ENCODE assay signal across 23 cellular contexts in the genomic region with DNA sequence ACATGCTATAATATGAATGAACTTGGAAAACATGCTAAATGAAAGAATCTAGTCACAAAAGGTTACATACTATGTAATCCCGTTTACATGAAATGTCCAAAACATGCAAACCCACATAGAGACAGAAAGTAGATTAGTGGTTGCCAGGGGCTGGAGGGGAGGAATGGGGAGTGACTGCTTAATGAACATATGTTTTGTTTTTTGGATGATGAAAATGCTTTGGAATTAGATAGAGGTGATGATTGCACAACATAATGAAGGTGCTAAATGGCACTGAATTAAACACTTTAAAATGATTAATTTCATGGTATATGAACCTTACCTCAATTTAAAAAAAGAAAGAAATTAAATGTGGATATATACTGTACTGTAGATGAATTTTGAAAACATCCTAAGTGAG. TPM values are rescaled to one million over a fixed set of nuclear protein-coding genes. Genes with fewer than 3 reads are reported as not detected.
DNase-seq lines count a peak whose midpoint lies in the region; ATAC-seq, FAIRE-seq and TF ChIP-seq lines count a peak whose summit lies in the region.
"Had no signal": no experiment of that assay in that cellular context is flagged by ENCODE, and none has a peak within 500 bp of the region (broad histone marks: within the 10 kb centered on the region; RNA-seq: fewer than 3 reads in every experiment).

No MANE protein-coding gene starts in this region.

- peaks cover 85% of the 10 kb centered on the region for H3K4me1 Mint-ChIP-seq in activated T-cell treated with anti-CD3 and anti-CD28 coated beads, Interleukin-2, amount 50 U/mL, for 24 hours (ENCODE audit: low read depth)
- peaks cover 84% of the 10 kb centered on the region for H3K4me1 Mint-ChIP-seq in activated T-cell treated with anti-CD3 and anti-CD28 coated beads, Interleukin-2, amount 50 U/mL, for 72 hours (ENCODE audit: low read depth)
- H3K4me1 Mint-ChIP-seq in progenitor cell of endocrine pancreas (ENCODE audit: low read depth), result peaks cover 51% of the 10 kb centered on the region

- POLR2A ChIA-PET in IMR-90 (lab: Charles Lee; ENCODE audit: unreplicated experiment) (no interaction called here), K562 (lab: Yijun Ruan, JAX) (no interaction called here)

- H4K8ac ChIP-seq in IMR-90 (ENCODE audit: low read depth in 2 of 2, low read length in 2 of 2), result no peak overlapping the region

- intact Hi-C loops in IMR-90 (cut with micrococcal nuclease) (no loop called here), K562 (cut with micrococcal nuclease) (no loop called here)

- H3K9me3 Mint-ChIP-seq in activated T-cell treated with anti-CD3 and anti-CD28 coated beads, Interleukin-2, amount 50 U/mL, for 24 hours, result no peaks in the 10 kb centered on the region
- no peaks in the 10 kb centered on the region for H3K9me3 Mint-ChIP-seq in activated T-cell treated with anti-CD3 and anti-CD28 coated beads, Interleukin-2, amount 50 U/mL, for 72 hours
- no peaks in the 10 kb centered on the region for H3K9me3 Mint-ChIP-seq in progenitor cell of endocrine pancreas (ENCODE audit: low read depth)
- H3K9me3 Mint-ChIP-seq: IgD-negative memory B cell had no signal

- H3K9ac ChIP-seq in IMR-90 (ENCODE audit: low read depth, low read length) (no peak overlapping the region), K562 (ENCODE audit: insufficient read depth in 1 of 2, low read depth in 2 of 2, low read length in 2 of 2) (no peak overlapping the region)

- no peak overlapping the region for H3K4ac ChIP-seq in IMR-90 (ENCODE audit: low read depth, low read length)

- ATAC-seq in activated T-cell treated with anti-CD3 and anti-CD28 coated beads, Interleukin-2, amount 50 U/mL, for 72 hours (replicated peaks in 1 of 2), result no peak
- ATAC-seq in IMR-90 (ENCODE audit: low read depth) (no peak), K562 (no peak), GM18868 (IDR thresholded peaks at IDR 0.05; ENCODE audit: unreplicated experiment) (no peak)

- TF ChIP-seq RAD21 in IMR-90 (IDR thresholded peaks at IDR 0.05; ENCODE audit: low read length) (no peak), K562 (CRISPR knock-in tag; conservative IDR thresholded peaks at IDR 0.05 in 1 of 2, IDR thresholded peaks at IDR 0.05 in 1 of 2) (no peak)

- WGBS in IMR-90 (ENCODE audit: extremely low coverage in 2 of 2, insufficient read length in 1 of 2), 2 experiments, result no CpG with 5 or more reads among the region's 1 CpG
- WGBS in K562 (ENCODE audit: insufficient coverage, low coverage, missing lambda C conversion rate), result 0% methylated on average over 1 of the region's 1 CpG
- 45 to 47% methylated on average over 1 of the region's 1 CpG for WGBS in tibial nerve, 2 donors

- H3K27me3 ChIP-seq in IMR-90 (ENCODE audit: control insufficient read depth, insufficient read depth, low read length) (peaks cover 12% of the 10 kb centered on the region), K562 (ENCODE audit: control insufficient read depth in 2 of 2, insufficient read depth in 2 of 2, low read length in 2 of 2) (no peaks in the 10 kb centered on the region), tibial nerve (no peaks in the 10 kb centered on the region)
- H3K27me3 ChIP-seq: SJSA1 had no signal

- H2BK20ac ChIP-seq in IMR-90 (ENCODE audit: low read depth, low read length), result no peak overlapping the region

- H3K4me3 ChIP-seq in IMR-90 (ENCODE audit: insufficient read depth, low read depth, low read length) (no peak overlapping the region), K562 (no peak overlapping the region), tibial nerve (no peak overlapping the region)
- H3K4me3 ChIP-seq: SJSA1 had no signal

- no peak overlapping the region for H2AK5ac ChIP-seq in IMR-90 (ENCODE audit: low read depth, low read length)

- no peak overlapping the region for H3K4me3 Mint-ChIP-seq in activated T-cell treated with anti-CD3 and anti-CD28 coated beads, Interleukin-2, amount 50 U/mL, for 24 hours
- H3K4me3 Mint-ChIP-seq in activated T-cell treated with anti-CD3 and anti-CD28 coated beads, Interleukin-2, amount 50 U/mL, for 72 hours, result no peak overlapping the region
- no peak overlapping the region for H3K4me3 Mint-ChIP-seq in progenitor cell of endocrine pancreas (ENCODE audit: low read depth)
- H3K4me3 Mint-ChIP-seq: B cell, CD14-positive monocyte, IgD-negative memory B cell had no signal

- H3K9me1 ChIP-seq in IMR-90 (ENCODE audit: insufficient read depth, low read length), result no peaks in the 10 kb centered on the region
- H3K9me1 ChIP-seq in K562 (ENCODE audit: control insufficient read depth, insufficient read depth, low read length), result no peaks in the 10 kb centered on the region

- no peak overlapping the region for H3K27ac ChIP-seq in IMR-90 (ENCODE audit: insufficient read depth, low read length)
- no peak overlapping the region for H3K27ac ChIP-seq in K562 (ENCODE audit: extremely low read depth, low read depth, low read length)
- no peak overlapping the region for H3K27ac ChIP-seq in tibial nerve
- H3K27ac ChIP-seq: SJSA1 had no signal

- TF ChIP-seq CTCF in IMR-90 (conservative IDR thresholded peaks at IDR 0.05; ENCODE audit: low read depth, low read length) (no peak), K562 (IDR thresholded peaks at IDR 0.05 in 2 of 3, conservative IDR thresholded peaks at IDR 0.05 in 1 of 3; ENCODE audit: insufficient read depth in 2 of 3, low read depth in 1 of 3, low read length in 3 of 3) (no peak), progenitor cell of endocrine pancreas (IDR thresholded peaks at IDR 0.05; ENCODE audit: unreplicated experiment) (no peak), tibial nerve (IDR thresholded peaks at IDR 0.05) (no peak)

- no peaks in the 10 kb centered on the region for H4K20me1 ChIP-seq in IMR-90 (ENCODE audit: insufficient read depth, low read length)
- H4K20me1 ChIP-seq in K562 (replicated peaks; ENCODE audit: control insufficient read depth, insufficient read depth, low read length), result no peaks in the 10 kb centered on the region

- H2AFZ ChIP-seq in IMR-90 (replicated peaks; ENCODE audit: low read length, poor library complexity), result no peak overlapping the region
- H2AFZ ChIP-seq in K562 (ENCODE audit: low read depth, low read length), result no peak overlapping the region

- H3K36me3 ChIP-seq in IMR-90 (ENCODE audit: control insufficient read depth, insufficient read depth, low read length), result no peaks in the 10 kb centered on the region
- no peaks in the 10 kb centered on the region for H3K36me3 ChIP-seq in K562 (ENCODE audit: control insufficient read depth, insufficient read depth, low read length)
- H3K36me3 ChIP-seq in tibial nerve, result no peaks in the 10 kb centered on the region
- H3K36me3 ChIP-seq: SJSA1 had no signal

- H3K27me3 Mint-ChIP-seq in activated T-cell treated with anti-CD3 and anti-CD28 coated beads, Interleukin-2, amount 50 U/mL, for 24 hours, result no peaks in the 10 kb centered on the region
- H3K27me3 Mint-ChIP-seq in activated T-cell treated with anti-CD3 and anti-CD28 coated beads, Interleukin-2, amount 50 U/mL, for 72 hours (ENCODE audit: low read depth), result no peaks in the 10 kb centered on the region
- H3K27me3 Mint-ChIP-seq in progenitor cell of endocrine pancreas, result no peaks in the 10 kb centered on the region

- TF ChIP-seq POLR2A in IMR-90 (IDR thresholded peaks at IDR 0.05; ENCODE audit: low read depth, low read length) (no peak), K562 (conservative IDR thresholded peaks at IDR 0.05) (no peak), tibial nerve (IDR thresholded peaks at IDR 0.05) (no peak)

- DNase-seq in activated T-cell treated with anti-CD3 and anti-CD28 coated beads, Interleukin-2, amount 50 U/mL, for 24 hours, result no peak
- DNase-seq in activated T-cell treated with anti-CD3 and anti-CD28 coated beads, Interleukin-2, amount 50 U/mL, for 72 hours, result no peak
- DNase-seq in IMR-90, result no peak
- DNase-seq in K562 (ENCODE audit: extremely low read depth in 1 of 4, low spot score in 3 of 4), result no peak
- DNase-seq in progenitor cell of endocrine pancreas (ENCODE audit: low spot score, unreplicated experiment), result no peak
- no peak for DNase-seq in tibial nerve (ENCODE audit: low spot score in 2 of 2)
- DNase-seq: EL, GF-D8, Kasumi-1, NCI-H1694, NCI-H2081, NCI-H2171, NCI-H345, NCI-H774, OCI-M1 had no signal

- no peak overlapping the region for H4K91ac ChIP-seq in IMR-90 (ENCODE audit: insufficient read depth, low read depth, low read length)

- TF ChIP-seq EP300 in K562 (IDR thresholded peaks at IDR 0.05; ENCODE audit: low read length), result no peak
- TF ChIP-seq EP300 in tibial nerve (IDR thresholded peaks at IDR 0.05), result no peak

- H3K4me1 ChIP-seq in IMR-90 (ENCODE audit: control insufficient read depth, insufficient read depth, low read length), result no peaks in the 10 kb centered on the region
- H3K4me1 ChIP-seq in K562 (replicated peaks in 1 of 2; ENCODE audit: control insufficient read depth in 2 of 2, insufficient read depth in 2 of 2, low read length in 2 of 2), result peaks cover 14 to 39% of the 10 kb centered on the region in 2 experiments; a peak in 4 of 5 replicates
- peaks cover 0 to 4% (median 0%) of the 10 kb centered on the region in 4 donors for H3K4me1 ChIP-seq in tibial nerve

- H4K5ac ChIP-seq in IMR-90 (ENCODE audit: low read depth, low read length), result no peak overlapping the region

- no peaks in the 10 kb centered on the region for H3K9me3 ChIP-seq in IMR-90 (ENCODE audit: control insufficient read depth, insufficient read depth, low read length)
- H3K9me3 ChIP-seq in K562 (replicated peaks; ENCODE audit: control insufficient read depth, insufficient read depth, low read depth, low read length), result no peaks in the 10 kb centered on the region
- no peaks in the 10 kb centered on the region for H3K9me3 ChIP-seq in tibial nerve
- H3K9me3 ChIP-seq: SJSA1 had no signal

- no peak overlapping the region for H3K18ac ChIP-seq in IMR-90 (ENCODE audit: low read depth, low read length)

- no peak overlapping the region for H3K4me2 ChIP-seq in IMR-90 (ENCODE audit: low read depth, low read length)
- no peak overlapping the region for H3K4me2 ChIP-seq in K562 (ENCODE audit: insufficient read depth, low read length)

- no peaks in the 10 kb centered on the region for H3K36me3 Mint-ChIP-seq in activated T-cell treated with anti-CD3 and anti-CD28 coated beads, Interleukin-2, amount 50 U/mL, for 24 hours (ENCODE audit: low read depth)
- no peaks in the 10 kb centered on the region for H3K36me3 Mint-ChIP-seq in activated T-cell treated with anti-CD3 and anti-CD28 coated beads, Interleukin-2, amount 50 U/mL, for 72 hours (ENCODE audit: insufficient read depth in 2 of 2)
- no peaks in the 10 kb centered on the region for H3K36me3 Mint-ChIP-seq in progenitor cell of endocrine pancreas (ENCODE audit: insufficient read depth)
- H3K36me3 Mint-ChIP-seq: CD14-positive monocyte had no signal

- H3K79me2 ChIP-seq in K562 (ENCODE audit: control insufficient read depth, insufficient read depth, low read length), result no peaks in the 10 kb centered on the region

- dilution Hi-C loops in IMR-90 (cut with HindIII; ENCODE audit: low sequenced_read_pairs, unreplicated experiment), result no loop called here

- no peak overlapping the region for H2BK5ac ChIP-seq in IMR-90 (ENCODE audit: low read depth, low read length, poor library complexity, severe bottlenecking)

- in situ Hi-C loops in IMR-90 (cut with MboI; ENCODE audit: low sequenced_read_pairs), result no loop called here
- in situ Hi-C loops in K562 (cut with MboI), result no loop called here

- H2BK120ac ChIP-seq in IMR-90 (ENCODE audit: low read depth, low read length), result no peak overlapping the region

- H3K56ac ChIP-seq in IMR-90 (ENCODE audit: extremely low read depth, insufficient read depth, low read length), result no peak overlapping the region

- CTCF ChIA-PET in IMR-90 (lab: Yijun Ruan, JAX), result no interaction called here
- CTCF ChIA-PET in K562 (lab: Yijun Ruan, JAX; ENCODE audit: low intra/inter-chr PET ratio), result interaction anchor here (0.5 kb wide), 1 partner anchor 192 kb away, joined by 3 read pairs; no protein-coding TSS in a partner anchor

- peak overlapping the region; percentile 59 for H3K27ac Mint-ChIP-seq in activated T-cell treated with anti-CD3 and anti-CD28 coated beads, Interleukin-2, amount 50 U/mL, for 24 hours
- H3K27ac Mint-ChIP-seq in activated T-cell treated with anti-CD3 and anti-CD28 coated beads, Interleukin-2, amount 50 U/mL, for 72 hours, result no peak overlapping the region
- peak overlapping the region; percentile 38 for H3K27ac Mint-ChIP-seq in progenitor cell of endocrine pancreas
- H3K27ac Mint-ChIP-seq: B cell, CD14-positive monocyte, IgD-negative memory B cell had no signal

- H3K14ac ChIP-seq in IMR-90 (replicated peaks; ENCODE audit: low read depth, low read length), result no peak overlapping the region

- H2BK15ac ChIP-seq in IMR-90 (ENCODE audit: low read depth, low read length), result no peak overlapping the region

- FAIRE-seq in K562 (lab: Jason Lieb, UNC), result no peak
- FAIRE-seq: A204.1, GM19239, RCC 7860 had no signal

- no peaks in the 10 kb centered on the region for H3K79me1 ChIP-seq in IMR-90 (ENCODE audit: low read depth in 1 of 2, low read length in 2 of 2)

- no peak overlapping the region for H2AK9ac ChIP-seq in IMR-90 (replicated peaks; ENCODE audit: low read depth, low read length, poor library complexity)

- H3K23ac ChIP-seq in IMR-90 (ENCODE audit: low read depth, low read length), result no peak overlapping the region

- no TSS peak for BruUV-seq in IMR-90 (replicated peaks; lab: Mats Ljungman, UMichigan)
- BruUV-seq in K562 (replicated peaks; lab: Mats Ljungman, UMichigan), result no TSS peak

RNA-seq across cellular contexts. Expression of a gene that starts 17.6 kb away (rescaled TPM):
- 10 to 100 TPM; 63.1 to 73.1 TPM for total RNA-seq in activated T-cell treated with anti-CD3 and anti-CD28 coated beads, Interleukin-2, amount 50 U/mL, for 72 hours
- total RNA-seq in IMR-90 (2012; rRNA removed) (7.7 and 21.9 TPM in 2 replicates), K562 (2014; rRNA removed) (33.2 and 47.8 TPM in 2 replicates), K562 (2014; rRNA removed; fragmentation: Illumina TruSeq; extraction: Trizol) (36.8 and 39.3 TPM in 2 replicates), K562 (2015; rRNA removed; fragmentation: Illumina TruSeq; extraction: Trizol) (27.1 and 31.4 TPM in 2 replicates), K562 (2021) (35.8 and 36.3 TPM in 2 replicates), progenitor cell of endocrine pancreas (228 and 247 TPM in 2 replicates), tibial nerve (100 to 1,000 TPM in 2 of 4 donors, 10 to 100 TPM in 2; 96.1 to 172 (median 107) TPM)
- polyA plus RNA-seq in IMR-90 (2012; rRNA removed) (10.7 and 15.4 TPM in 2 replicates), K562 (2011; rRNA removed) (17.2 and 31.9 TPM in 2 replicates), K562 (2014; fragmentation: Illumina TruSeq; extraction: Trizol) (25.8 and 29.7 TPM in 2 replicates), K562 (2014; fragmentation: Nextera tagmentation; extraction: Ambion mirVana) (1 to 10 TPM; 5.3 to 7.6 TPM), K562 (2014; rRNA removed) (26.0 and 37.5 TPM in 2 replicates)
- 5.1 and 15.4 TPM in 2 replicates for polyA plus RNA-seq in IMR-90 (2012; cell fraction: cytosol; rRNA removed)
- 5.5 and 6.9 TPM in 2 replicates for polyA plus RNA-seq in IMR-90 (2012; cell fraction: nucleus; rRNA removed; ENCODE audit: low replicate concordance)
- 20.9 and 53.7 TPM in 2 replicates for total RNA-seq in K562 (2011; cell fraction: chromatin; rRNA removed; ENCODE audit: low replicate concordance)
- total RNA-seq in K562 (2011; cell fraction: nucleolus; rRNA removed), result 22.1 and 24.3 TPM in 2 replicates
- total RNA-seq in K562 (2011; cell fraction: nucleoplasm; rRNA removed), result 42.7 and 56.4 TPM in 2 replicates
- polyA plus RNA-seq in K562 (2011; cell fraction: cytosol; rRNA removed), result 10.5 and 38.6 TPM in 2 replicates
- 5.0 and 5.5 TPM in 2 replicates for polyA plus RNA-seq in K562 (2011; cell fraction: nucleus; rRNA removed)
- polyA plus RNA-seq in K562 (2012), result 30.5 and 36.1 TPM in 2 replicates
- polyA minus RNA-seq in K562 (2011; rRNA and poly(A)+ RNA removed), result 16.9 and 24.5 TPM in 2 replicates
- 7.8 and 11.8 TPM in 2 replicates for polyA minus RNA-seq in K562 (2011; cell fraction: cytosol; rRNA and poly(A)+ RNA removed)
- polyA minus RNA-seq in K562 (2011; cell fraction: nucleus; rRNA and poly(A)+ RNA removed), result 11.8 and 14.9 TPM in 2 replicates
